Comparison of ENCODE assay signal across 9 cellular contexts in the genomic region with DNA sequence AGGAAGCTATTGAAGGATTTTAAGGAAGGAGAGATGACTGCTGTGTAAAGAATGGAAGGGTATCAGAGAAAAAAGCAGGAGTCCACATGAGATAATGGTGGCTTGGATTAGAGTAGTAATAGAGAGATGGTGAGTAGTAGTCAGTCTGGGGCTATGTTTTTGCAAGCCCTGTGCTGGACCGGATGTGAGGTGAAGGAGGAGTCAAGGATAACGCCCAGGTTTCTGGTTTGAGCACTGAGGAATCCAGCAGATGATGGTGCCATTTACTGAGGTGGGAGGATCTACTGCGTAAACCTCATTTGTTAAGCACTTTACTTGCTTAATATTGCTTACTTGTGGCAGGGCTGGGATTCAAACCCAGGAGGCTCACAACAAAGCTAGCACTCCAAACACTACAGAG. TPM values are rescaled to one million over a fixed set of nuclear protein-coding genes. Genes with fewer than 3 reads are reported as not detected.
DNase-seq lines count a peak whose midpoint lies in the region; ATAC-seq and TF ChIP-seq lines count a peak whose summit lies in the region.
"Had no signal": no experiment of that assay in that cellular context is flagged by ENCODE, and none has a peak within 500 bp of the region (broad histone marks: within the 10 kb centered on the region; RNA-seq: fewer than 3 reads in every experiment).

No MANE protein-coding gene starts in this region.

- POLR2A ChIA-PET in Panc1 (lab: Charles Lee): no interaction called here

- BruUV-seq in Panc1 (replicated peaks; lab: Mats Ljungman, UMichigan): no TSS peak

- H3K36me3 ChIP-seq in GM06990 (ENCODE audit: control insufficient read depth, insufficient read depth, low read length) (peaks cover 7% of the 10 kb centered on the region), Panc1 (ENCODE audit: control insufficient read depth, insufficient read depth, low read length) (peaks cover 2% of the 10 kb centered on the region; the same call in 1 of the 2 replicates), psoas muscle (ENCODE audit: insufficient read depth in 1 of 2, low read depth in 1 of 2) (peaks cover 2 to 31% of the 10 kb centered on the region in 2 donors)

- no peak for TF ChIP-seq CTCF in GM06990 (IDR thresholded peaks at IDR 0.05; ENCODE audit: insufficient read depth, low read length, poor library complexity, severe bottlenecking)
- TF ChIP-seq CTCF in Panc1 (IDR thresholded peaks at IDR 0.05): no peak
- TF ChIP-seq CTCF in psoas muscle (IDR thresholded peaks at IDR 0.05): no peak
- no peak for TF ChIP-seq CTCF in lower leg skin (IDR thresholded peaks at IDR 0.05)

- H3K27ac ChIP-seq in Panc1 (ENCODE audit: low read length) (peak overlapping the region; percentile 97), epithelial cell of prostate (peak overlapping the region; percentile 96), psoas muscle (peak overlapping the region; percentile 96)

- CTCF ChIA-PET in Panc1 (lab: Charles Lee): no interaction called here

- intact Hi-C loops in Panc1 (cut with micrococcal nuclease; ENCODE audit: unreplicated experiment): no loop called here
- intact Hi-C loops in psoas muscle (cut with DNase I): no loop called here
- intact Hi-C loops in lower leg skin (cut with DNase I; ENCODE audit: low total_unique reads): loop anchor here (10.0 kb wide), 1 partner anchor 365 kb away; no protein-coding TSS in a partner anchor

- H3K9me3 ChIP-seq in Panc1 (ENCODE audit: control insufficient read depth, insufficient read depth, low read depth, low read length) (no peaks in the 10 kb centered on the region), psoas muscle (no peaks in the 10 kb centered on the region)

- no peak for ATAC-seq in Panc1
- no peak for ATAC-seq in psoas muscle
- no peak for ATAC-seq in GM21786 (IDR thresholded peaks at IDR 0.05; ENCODE audit: unreplicated experiment)
- no peak for ATAC-seq in GM18505 (IDR thresholded peaks at IDR 0.05; ENCODE audit: unreplicated experiment)
- ATAC-seq in HG03520 (IDR thresholded peaks at IDR 0.05; ENCODE audit: unreplicated experiment): no peak

- H3K27me3 ChIP-seq in GM06990 (replicated peaks; ENCODE audit: control insufficient read depth, insufficient read depth, low read length) (no peaks in the 10 kb centered on the region), Panc1 (ENCODE audit: control insufficient read depth, insufficient read depth, low read length) (no peaks in the 10 kb centered on the region), psoas muscle (ENCODE audit: insufficient read depth in 3 of 3, low read length in 2 of 3) (no peaks in the 10 kb centered on the region)

- H3K4me3 ChIP-seq in GM06990 (replicated peaks; ENCODE audit: low read depth, low read length) (peak overlapping the region; percentile 99), Panc1 (ENCODE audit: low read depth in 2 of 2, low read length in 2 of 2) (peak overlapping the region; percentile 92 to 100), psoas muscle (peak overlapping the region; percentile 97), lower leg skin (ENCODE audit: low read depth, poor library complexity, severe bottlenecking) (no peak overlapping the region)

- in situ Hi-C loops in Panc1 (cut with HindIII; ENCODE audit: low pct_unique_long_range_greater_than_20kb, low sequenced_read_pairs): no loop called here

- DNase-seq in GM06990 (ENCODE audit: extremely low read depth, insufficient read length) (no peak), Panc1 (ENCODE audit: low read depth, low spot score) (no peak), epithelial cell of prostate (ENCODE audit: low read depth, low spot score) (no peak), psoas muscle (no peak), lower leg skin (ENCODE audit: low spot score in 2 of 2) (no peak)
- DNase-seq: SW 1271 had no signal

- 69 to 78% (median 75%) methylated on average over 3 of the region's 3 CpGs for WGBS in psoas muscle, 3 donors
- 41 to 50% methylated on average over 3 of the region's 3 CpGs for WGBS in lower leg skin, 2 donors

- no peak for TF ChIP-seq POLR2A in GM18505 (IDR thresholded peaks at IDR 0.05; ENCODE audit: borderline replicate concordance, extremely low read depth, insufficient read depth, insufficient read length)
- TF ChIP-seq POLR2A in lower leg skin (IDR thresholded peaks at IDR 0.05): no peak

- H3K4me1 ChIP-seq in Panc1 (ENCODE audit: control insufficient read depth, insufficient read depth, low read length) (peaks cover 17% of the 10 kb centered on the region), psoas muscle (peaks cover 34% of the 10 kb centered on the region)

RNA-seq across cellular contexts. Expression of gene TIGD6, which starts 1.1 kb away (rescaled TPM):
- total RNA-seq in Panc1 (2021; ENCODE audit: unreplicated experiment) (7.1 TPM), psoas muscle (1 to 10 TPM; 1.9 to 4.2 (median 2.9) TPM), lower leg skin (1 to 10 TPM; 3.8 to 8.3 (median 6.0) TPM)
- polyA plus RNA-seq in Panc1 (2012; ENCODE audit: insufficient read length): 3.5 TPM
- polyA plus RNA-seq in psoas muscle: 1 to 10 TPM; 1.4 to 7.8 (median 2.4) TPM

RNA-seq across cellular contexts. Expression of gene HMGXB3, which starts 1.2 kb away (rescaled TPM):
- 56.2 TPM for total RNA-seq in Panc1 (2021; ENCODE audit: unreplicated experiment)
- polyA plus RNA-seq in Panc1 (2012; ENCODE audit: insufficient read length): 33.8 TPM
- 10 to 100 TPM; 12.6 to 23.2 (median 17.9) TPM for total RNA-seq in psoas muscle
- 10 to 100 TPM in 2 of 3 donors, 1 to 10 TPM in 1; 8.6 to 22.6 (median 15.4) TPM for polyA plus RNA-seq in psoas muscle
- 10 to 100 TPM; 24.6 to 32.0 (median 26.1) TPM for total RNA-seq in lower leg skin

RNA-seq across cellular contexts. Expression of gene SLC26A2, which starts 38.8 kb away (rescaled TPM):
- total RNA-seq in Panc1 (2021; ENCODE audit: unreplicated experiment) (111 TPM), psoas muscle (10 to 100 TPM in 1 of 4 donors, 1 to 10 TPM in 3; 4.1 to 20.1 (median 6.4) TPM), lower leg skin (10 to 100 TPM in 3 of 4 donors, 1 to 10 TPM in 1; 8.4 to 56.5 (median 33.3) TPM)
- 33.9 TPM for polyA plus RNA-seq in Panc1 (2012; ENCODE audit: insufficient read length)
- polyA plus RNA-seq in psoas muscle: 10 to 100 TPM in 1 of 3 donors, 1 to 10 TPM in 2; 4.0 to 14.3 (median 8.0) TPM

RNA-seq across cellular contexts. Expression of gene PDE6A, which starts 54.8 kb away (rescaled TPM):
- total RNA-seq in Panc1 (2021; ENCODE audit: unreplicated experiment): 0.33 TPM
- polyA plus RNA-seq in Panc1 (2012; ENCODE audit: insufficient read length): 0.15 TPM
- under 1 TPM; 0.04 to 0.26 (median 0.08) TPM for total RNA-seq in psoas muscle
- polyA plus RNA-seq in psoas muscle: under 1 TPM; 0.09 to 0.15 (median 0.10) TPM
- total RNA-seq in lower leg skin: 1 to 10 TPM in 1 of 4 donors, under 1 TPM in 2, not detected in 1; 0.04 to 1.0 (median 0.49) TPM
